23 cellular contexts compared by ENCODE assay signal in genomic region chr1:16066245-16066644, GRCh38. TPM values are rescaled to one million over a fixed set of nuclear protein-coding genes. Genes with fewer than 3 reads are reported as not detected.
A peak's percentile ranks its signal among the peaks of the same experiment; 100 is the strongest.
DNase-seq lines count a peak whose midpoint lies in the region; ATAC-seq, FAIRE-seq and TF ChIP-seq lines count a peak whose summit lies in the region.
"Had no signal": no experiment of that assay in that cellular context is flagged by ENCODE, and none has a peak within 500 bp of the region (broad histone marks: within the 10 kb centered on the region; RNA-seq: fewer than 3 reads in every experiment).

No MANE protein-coding gene starts in this region.

- no peak overlapping the region for H3K4me3 Mint-ChIP-seq in WTC11
- H3K4me3 Mint-ChIP-seq: CD14-positive monocyte, GM23338, HFFc6, IgD-negative memory B cell had no signal

- H3K9me1 ChIP-seq in K562 (ENCODE audit: control insufficient read depth, insufficient read depth, low read length), result no peaks in the 10 kb centered on the region

- in situ Hi-C loops in HepG2 (cut with HindIII; ENCODE audit: extremely low pct_ligation_motif_present, low pct_unique_long_range_greater_than_20kb) (no loop called here), K562 (cut with MboI) (loop anchor here (10.0 kb wide), 1 partner anchor 51 kb away; the partner anchor contains the start of gene HSPB7)

- WGBS in HepG2 (ENCODE audit: low lambda C conversion rate), result 0% methylated on average over 1 of the region's 4 CpGs
- WGBS in right lobe of liver (ENCODE audit: insufficient coverage, low coverage, low lambda C conversion rate, missing lambda C conversion rate), result 64% methylated on average over 1 of the region's 4 CpGs
- 1% methylated on average over 4 of the region's 4 CpGs for WGBS in K562 (ENCODE audit: insufficient coverage, low coverage, missing lambda C conversion rate)

- TF ChIP-seq EP300 in HepG2 (IDR thresholded peaks at IDR 0.05; ENCODE audit: low read depth in 2 of 2, low read length in 2 of 2) (no peak), HepG2 (CRISPR knock-in tag; IDR thresholded peaks at IDR 0.05; ENCODE audit: borderline replicate concordance) (no peak), K562 (IDR thresholded peaks at IDR 0.05; ENCODE audit: low read length) (no peak)

- H3K27ac ChIP-seq in HepG2 (ENCODE audit: extremely low read length, insufficient read depth, low read length) (no peak overlapping the region), right lobe of liver (peak overlapping the region in 1 of 3 donors; percentile 56), K562 (ENCODE audit: extremely low read depth, low read depth, low read length) (no peak overlapping the region), osteoblast (ENCODE audit: low read depth, low read length) (no peak overlapping the region)
- H3K27ac ChIP-seq: 22Rv1, HL-60 had no signal

- H3K27me3 ChIP-seq in HepG2 (ENCODE audit: control insufficient read depth in 1 of 2, insufficient read depth in 2 of 2, low read length in 2 of 2), result peaks cover 7 to 65% of the 10 kb centered on the region in 2 experiments
- no peaks in the 10 kb centered on the region for H3K27me3 ChIP-seq in right lobe of liver
- H3K27me3 ChIP-seq in K562 (ENCODE audit: control insufficient read depth in 2 of 2, insufficient read depth in 2 of 2, low read length in 2 of 2), result peaks cover 17 to 69% of the 10 kb centered on the region in 2 experiments
- H3K27me3 ChIP-seq in osteoblast (ENCODE audit: insufficient read depth, low read length), result peaks cover 2% of the 10 kb centered on the region

- FAIRE-seq in HepG2 (lab: Jason Lieb, UNC) (no peak), K562 (lab: Jason Lieb, UNC) (no peak)
- FAIRE-seq: A549, H54 had no signal

- intact Hi-C loops in HepG2 (cut with micrococcal nuclease; ENCODE audit: unreplicated experiment) (no loop called here), right lobe of liver (cut with DNase I) (loop anchor here in 1 of 2 donors (10.0 kb wide), 1 partner anchor 79 kb away; no protein-coding TSS in a partner anchor), K562 (cut with micrococcal nuclease) (no loop called here)

- H3K36me3 ChIP-seq in HepG2 (replicated peaks in 1 of 2; ENCODE audit: control insufficient read depth in 1 of 2, insufficient read depth in 2 of 2, low read length in 2 of 2), result no peaks in the 10 kb centered on the region
- H3K36me3 ChIP-seq in right lobe of liver, result no peaks in the 10 kb centered on the region
- H3K36me3 ChIP-seq in K562 (ENCODE audit: control insufficient read depth, insufficient read depth, low read length), result no peaks in the 10 kb centered on the region
- no peaks in the 10 kb centered on the region for H3K36me3 ChIP-seq in osteoblast (ENCODE audit: insufficient read depth, low read length)

- BruUV-seq in HepG2 (replicated peaks; lab: Mats Ljungman, UMichigan), result no TSS peak
- no TSS peak for BruUV-seq in K562 (replicated peaks; lab: Mats Ljungman, UMichigan)

- no peaks in the 10 kb centered on the region for H3K79me2 ChIP-seq in HepG2 (ENCODE audit: insufficient read depth, low read length)
- no peaks in the 10 kb centered on the region for H3K79me2 ChIP-seq in K562 (ENCODE audit: control insufficient read depth, insufficient read depth, low read length)
- H3K79me2 ChIP-seq in osteoblast (ENCODE audit: insufficient read depth, low read length), result no peaks in the 10 kb centered on the region

- H3K36me3 Mint-ChIP-seq in WTC11, result no peaks in the 10 kb centered on the region
- H3K36me3 Mint-ChIP-seq: CD14-positive monocyte; CD4-positive, alpha-beta memory T cell had no signal

- H2AFZ ChIP-seq in HepG2 (ENCODE audit: low read length) (no peak overlapping the region), K562 (ENCODE audit: low read depth, low read length) (no peak overlapping the region), osteoblast (ENCODE audit: low read length) (no peak overlapping the region)
- H2AFZ ChIP-seq: GM23338 had no signal

- H4K20me1 ChIP-seq in HepG2 (ENCODE audit: insufficient read depth, low read length) (no peaks in the 10 kb centered on the region), K562 (replicated peaks; ENCODE audit: control insufficient read depth, insufficient read depth, low read length) (peaks cover 10% of the 10 kb centered on the region; the same call in 1 of the 2 replicates), osteoblast (ENCODE audit: insufficient read depth, low read length) (no peaks in the 10 kb centered on the region)

- POLR2A ChIA-PET in HepG2 (lab: Yijun Ruan, JAX) (no interaction called here), K562 (lab: Yijun Ruan, JAX) (no interaction called here), WTC11 (lab: Charles Lee) (no interaction called here)

- TF ChIP-seq RAD21 in HepG2 (CRISPR knock-in tag; IDR thresholded peaks at IDR 0.05) (no peak), K562 (CRISPR knock-in tag; conservative IDR thresholded peaks at IDR 0.05 in 1 of 2, IDR thresholded peaks at IDR 0.05 in 1 of 2) (no peak)

- H3K9me3 Mint-ChIP-seq in WTC11, result no peaks in the 10 kb centered on the region
- H3K9me3 Mint-ChIP-seq: CD14-positive monocyte, GM23338, HFFc6, IgD-negative memory B cell had no signal

- CTCF ChIA-PET in HepG2 (lab: Yijun Ruan, JAX; ENCODE audit: low intra/inter-chr PET ratio, low total read pairs) (no interaction called here), K562 (lab: Yijun Ruan, JAX; ENCODE audit: low intra/inter-chr PET ratio) (no interaction called here), WTC11 (lab: Charles Lee) (interaction anchor here (0.8 to 1.3 kb wide), 2 partner anchors 12 kb away, joined by 3 read pairs; no protein-coding TSS in a partner anchor)

- peaks cover 6% of the 10 kb centered on the region; the same call in 1 of the 2 replicates for H3K27me3 Mint-ChIP-seq in WTC11 (ENCODE audit: low read depth)

- no peak for TF ChIP-seq POLR2A in HepG2 (IDR thresholded peaks at IDR 0.05; ENCODE audit: insufficient read depth in 1 of 2, low read depth in 2 of 2, low read length in 2 of 2)
- TF ChIP-seq POLR2A in right lobe of liver (IDR thresholded peaks at IDR 0.05), result no peak
- TF ChIP-seq POLR2A in K562 (conservative IDR thresholded peaks at IDR 0.05), result no peak

- H3K9me3 ChIP-seq in HepG2 (ENCODE audit: low read length), result no peaks in the 10 kb centered on the region
- H3K9me3 ChIP-seq in right lobe of liver, result no peaks in the 10 kb centered on the region
- no peaks in the 10 kb centered on the region for H3K9me3 ChIP-seq in K562 (replicated peaks; ENCODE audit: control insufficient read depth, insufficient read depth, low read depth, low read length)
- H3K9me3 ChIP-seq in osteoblast (ENCODE audit: low read depth, low read length), result no peaks in the 10 kb centered on the region
- H3K9me3 ChIP-seq: A549 had no signal

- H3K9ac ChIP-seq in HepG2 (ENCODE audit: insufficient read depth, low read depth, low read length), result no peak overlapping the region
- H3K9ac ChIP-seq in K562 (ENCODE audit: insufficient read depth in 1 of 2, low read depth in 2 of 2, low read length in 2 of 2), result 0 out of 4 replicates have a peak overlapping the region, but pooled peaks of 1 of the 2 experiments have one; percentile 22

- H3K4me1 ChIP-seq in HepG2 (ENCODE audit: insufficient read depth, low read length), result peaks cover 40% of the 10 kb centered on the region
- peaks cover 0 to 24% (median 13%) of the 10 kb centered on the region in 4 donors for H3K4me1 ChIP-seq in right lobe of liver
- peaks cover 2 to 19% of the 10 kb centered on the region in 2 experiments; a peak in 3 of 5 replicates for H3K4me1 ChIP-seq in K562 (replicated peaks in 1 of 2; ENCODE audit: control insufficient read depth in 2 of 2, insufficient read depth in 2 of 2, low read length in 2 of 2)
- H3K4me1 ChIP-seq in osteoblast (ENCODE audit: insufficient read depth, low read length), result no peaks in the 10 kb centered on the region

- DNase-seq in HepG2 (ENCODE audit: low spot score) (no peak), right lobe of liver (no peak), K562 (ENCODE audit: extremely low read depth in 1 of 4, low spot score in 3 of 4) (no peak), osteoblast (ENCODE audit: insufficient read length, low spot score, missing footprints) (peak; percentile 35), WTC11 (ENCODE audit: low spot score) (no peak), SIG-M5 (lab: John Stamatoyannopoulos, UW) (no peak), cortex of kidney (lab: John Stamatoyannopoulos, UW) (no peak)
- DNase-seq: AML-193; CD4-positive, alpha-beta memory T cell; DMS153; DMS79; GF-D8; HCEC 1CT; HFFc6 had no signal

- TF ChIP-seq CTCF in HepG2 (CRISPR knock-in tag; IDR thresholded peaks at IDR 0.05) (no peak), right lobe of liver (IDR thresholded peaks at IDR 0.05) (no peak), K562 (IDR thresholded peaks at IDR 0.05 in 2 of 3, conservative IDR thresholded peaks at IDR 0.05 in 1 of 3; ENCODE audit: insufficient read depth in 2 of 3, low read depth in 1 of 3, low read length in 3 of 3) (no peak), osteoblast (IDR thresholded peaks at IDR 0.05; ENCODE audit: extremely low read depth, low read depth, low read length) (no peak), WTC11 (IDR thresholded peaks at IDR 0.05) (no peak)

- ATAC-seq in HepG2, result no peak
- no peak for ATAC-seq in right lobe of liver
- ATAC-seq in K562, result no peak
- ATAC-seq in WTC11, result no peak
- ATAC-seq: A549 had no signal

- H3K4me3 ChIP-seq in HepG2 (replicated peaks in 1 of 3; ENCODE audit: insufficient read depth in 1 of 3, low read depth in 2 of 3, low read length in 3 of 3) (no peak overlapping the region), right lobe of liver (no peak overlapping the region), K562 (no peak overlapping the region), osteoblast (ENCODE audit: insufficient read depth, low read length) (no peak overlapping the region)
- H3K4me3 ChIP-seq: A549, GM23338 had no signal

- H3K27ac Mint-ChIP-seq in WTC11, result no peak overlapping the region
- H3K27ac Mint-ChIP-seq: CD14-positive monocyte; CD4-positive, alpha-beta memory T cell; GM23338; HFFc6; IgD-negative memory B cell had no signal

- H3K4me1 Mint-ChIP-seq in WTC11, result peaks cover 33% of the 10 kb centered on the region
- H3K4me1 Mint-ChIP-seq: CD14-positive monocyte had no signal

- H3K4me2 ChIP-seq in HepG2 (ENCODE audit: low read depth, low read length) (no peak overlapping the region), K562 (ENCODE audit: insufficient read depth, low read length) (no peak overlapping the region), osteoblast (ENCODE audit: insufficient read depth, low read length) (no peak overlapping the region)
- H3K4me2 ChIP-seq: GM23338 had no signal

RNA-seq across cellular contexts. Expression of gene FAM131C, which starts 7.2 kb away (rescaled TPM):
- not detected in 2 replicates for total RNA-seq in HepG2 (2016; rRNA removed; fragmentation: Illumina TruSeq; extraction: Trizol)
- not detected in 2 replicates for total RNA-seq in HepG2 (2016; cell fraction: cytosol; rRNA removed; fragmentation: Illumina TruSeq; extraction: Trizol; ENCODE audit: low read depth)
- not detected in 2 replicates for total RNA-seq in HepG2 (2016; cell fraction: insoluble cytoplasmic fraction; rRNA removed; fragmentation: Illumina TruSeq; extraction: Trizol)
- not detected in 2 replicates for total RNA-seq in HepG2 (2016; cell fraction: membrane; rRNA removed; fragmentation: Illumina TruSeq; extraction: Trizol)
- not detected in 2 replicates for total RNA-seq in HepG2 (2016; cell fraction: nucleus; rRNA removed; fragmentation: Illumina TruSeq; extraction: Trizol)
- 0.07 and 0.10 TPM in 2 replicates for polyA plus RNA-seq in HepG2 (2011; rRNA removed)
- 0.06 and 0.11 TPM in 2 replicates for polyA plus RNA-seq in HepG2 (2011; cell fraction: cytosol; rRNA removed)
- 0.10 and 0.17 TPM in 2 replicates for polyA plus RNA-seq in HepG2 (2011; cell fraction: nucleus; rRNA removed)
- polyA plus RNA-seq in HepG2 (2012), result 0.13 and 0.69 TPM in 2 replicates
- polyA plus RNA-seq in HepG2 (2016; cell fraction: cytosol; fragmentation: Illumina TruSeq; extraction: Trizol; ENCODE audit: low read depth), result not detected in 2 replicates
- not detected in 2 replicates for polyA plus RNA-seq in HepG2 (2016; cell fraction: insoluble cytoplasmic fraction; fragmentation: Illumina TruSeq; extraction: Trizol; ENCODE audit: low read depth)
- polyA plus RNA-seq in HepG2 (2016; cell fraction: membrane; fragmentation: Illumina TruSeq; extraction: Trizol; ENCODE audit: low read depth), result 0.09 TPM in 1 of 2 replicates, not detected in the other
- not detected in 2 replicates for polyA plus RNA-seq in HepG2 (2016; cell fraction: nucleus; fragmentation: Illumina TruSeq; extraction: Trizol; ENCODE audit: insufficient read depth, low read depth)
- 0.22 and 1.1 TPM in 2 replicates for polyA minus RNA-seq in HepG2 (2011; rRNA and poly(A)+ RNA removed; ENCODE audit: low replicate concordance)
- not detected in 2 replicates for polyA minus RNA-seq in HepG2 (2011; cell fraction: cytosol; rRNA and poly(A)+ RNA removed)
- polyA minus RNA-seq in HepG2 (2011; cell fraction: nucleus; rRNA and poly(A)+ RNA removed), result not detected in 2 replicates
- under 1 TPM in 2 of 6 experiments, not detected in 4; 0.19 to 1.00 TPM for total RNA-seq in right lobe of liver
- total RNA-seq in K562 (2011; cell fraction: chromatin; rRNA removed; ENCODE audit: low replicate concordance), result 0.23 TPM in 1 of 2 replicates, not detected in the other
- not detected in 2 replicates for total RNA-seq in K562 (2011; cell fraction: nucleolus; rRNA removed)
- total RNA-seq in K562 (2011; cell fraction: nucleoplasm; rRNA removed), result not detected in 2 replicates
- total RNA-seq in K562 (2014; rRNA removed), result not detected in 2 replicates
- not detected in 2 replicates for total RNA-seq in K562 (2014; rRNA removed; fragmentation: Illumina TruSeq; extraction: Trizol)
- not detected in 2 replicates for total RNA-seq in K562 (2015; rRNA removed; fragmentation: Illumina TruSeq; extraction: Trizol)
- total RNA-seq in K562 (2021), result 0.16 and 0.18 TPM in 2 replicates
- 0.10 and 0.12 TPM in 2 replicates for polyA plus RNA-seq in K562 (2011; rRNA removed)
- 0.18 and 0.64 TPM in 2 replicates for polyA plus RNA-seq in K562 (2011; cell fraction: cytosol; rRNA removed)
- 0.17 and 0.18 TPM in 2 replicates for polyA plus RNA-seq in K562 (2011; cell fraction: nucleus; rRNA removed)
- 0.07 and 0.32 TPM in 2 replicates for polyA plus RNA-seq in K562 (2012)
- polyA plus RNA-seq in K562 (2014; fragmentation: Illumina TruSeq; extraction: Trizol), result 0.11 TPM in 1 of 2 replicates, not detected in the other
- not detected for polyA plus RNA-seq in K562 (2014; fragmentation: Nextera tagmentation; extraction: Ambion mirVana)
- polyA plus RNA-seq in K562 (2014; rRNA removed), result 0.29 TPM in 1 of 2 replicates, not detected in the other
- polyA minus RNA-seq in K562 (2011; rRNA and poly(A)+ RNA removed), result not detected in 2 replicates
- polyA minus RNA-seq in K562 (2011; cell fraction: cytosol; rRNA and poly(A)+ RNA removed), result 0.86 TPM in 1 of 2 replicates, not detected in the other
- polyA minus RNA-seq in K562 (2011; cell fraction: nucleus; rRNA and poly(A)+ RNA removed), result 0.13 TPM in 1 of 2 replicates, not detected in the other
- total RNA-seq in osteoblast, result 0.36 TPM in 1 of 2 replicates, not detected in the other
- total RNA-seq in WTC11 (2021), result 1.4 to 2.0 TPM (median 1.8 TPM) in 3 replicates
- total RNA-seq: CD4-positive, alpha-beta memory T cell had no signal
- polyA plus RNA-seq: CD14-positive monocyte, IgD-negative memory B cell had no signal

RNA-seq across cellular contexts. Expression of gene CLCNKB, which starts 22.7 kb away (rescaled TPM):
- total RNA-seq in HepG2 (2016; rRNA removed; fragmentation: Illumina TruSeq; extraction: Trizol) (not detected in 2 replicates), right lobe of liver (not detected), K562 (2014; rRNA removed) (0.64 and 1.6 TPM in 2 replicates), K562 (2014; rRNA removed; fragmentation: Illumina TruSeq; extraction: Trizol) (0.32 and 0.40 TPM in 2 replicates), K562 (2015; rRNA removed; fragmentation: Illumina TruSeq; extraction: Trizol) (0.19 and 0.29 TPM in 2 replicates), K562 (2021) (1.1 TPM in 2 replicates), osteoblast (0.29 and 0.36 TPM in 2 replicates), WTC11 (2021) (1.8 to 3.1 TPM (median 2.5 TPM) in 3 replicates)
- total RNA-seq in HepG2 (2016; cell fraction: cytosol; rRNA removed; fragmentation: Illumina TruSeq; extraction: Trizol; ENCODE audit: low read depth), result not detected in 2 replicates
- total RNA-seq in HepG2 (2016; cell fraction: insoluble cytoplasmic fraction; rRNA removed; fragmentation: Illumina TruSeq; extraction: Trizol), result not detected in 2 replicates
- not detected in 2 replicates for total RNA-seq in HepG2 (2016; cell fraction: membrane; rRNA removed; fragmentation: Illumina TruSeq; extraction: Trizol)
- not detected in 2 replicates for total RNA-seq in HepG2 (2016; cell fraction: nucleus; rRNA removed; fragmentation: Illumina TruSeq; extraction: Trizol)
- polyA plus RNA-seq in HepG2 (2011; rRNA removed) (0.04 TPM in 1 of 2 replicates, not detected in the other), K562 (2011; rRNA removed) (1.4 and 4.0 TPM in 2 replicates), K562 (2014; fragmentation: Illumina TruSeq; extraction: Trizol) (0.97 and 1.1 TPM in 2 replicates), K562 (2014; fragmentation: Nextera tagmentation; extraction: Ambion mirVana) (under 1 TPM; 0.08 to 0.49 TPM), K562 (2014; rRNA removed) (1.2 and 1.7 TPM in 2 replicates)
- not detected in 2 replicates for polyA plus RNA-seq in HepG2 (2011; cell fraction: cytosol; rRNA removed)
- 0.09 and 0.13 TPM in 2 replicates for polyA plus RNA-seq in HepG2 (2011; cell fraction: nucleus; rRNA removed)
- polyA plus RNA-seq in HepG2 (2012), result 0.08 TPM in 1 of 2 replicates, not detected in the other
- polyA plus RNA-seq in HepG2 (2016; cell fraction: cytosol; fragmentation: Illumina TruSeq; extraction: Trizol; ENCODE audit: low read depth), result not detected in 2 replicates
- not detected in 2 replicates for polyA plus RNA-seq in HepG2 (2016; cell fraction: insoluble cytoplasmic fraction; fragmentation: Illumina TruSeq; extraction: Trizol; ENCODE audit: low read depth)
- not detected in 2 replicates for polyA plus RNA-seq in HepG2 (2016; cell fraction: membrane; fragmentation: Illumina TruSeq; extraction: Trizol; ENCODE audit: low read depth)
- polyA plus RNA-seq in HepG2 (2016; cell fraction: nucleus; fragmentation: Illumina TruSeq; extraction: Trizol; ENCODE audit: insufficient read depth, low read depth), result not detected in 2 replicates
- polyA minus RNA-seq in HepG2 (2011; rRNA and poly(A)+ RNA removed; ENCODE audit: low replicate concordance), result not detected in 2 replicates
- polyA minus RNA-seq in HepG2 (2011; cell fraction: cytosol; rRNA and poly(A)+ RNA removed), result not detected in 2 replicates
- polyA minus RNA-seq in HepG2 (2011; cell fraction: nucleus; rRNA and poly(A)+ RNA removed), result not detected in 2 replicates
- total RNA-seq in K562 (2011; cell fraction: chromatin; rRNA removed; ENCODE audit: low replicate concordance), result 1.2 and 5.1 TPM in 2 replicates
- 3.3 and 5.3 TPM in 2 replicates for total RNA-seq in K562 (2011; cell fraction: nucleolus; rRNA removed)
- total RNA-seq in K562 (2011; cell fraction: nucleoplasm; rRNA removed), result 1.8 and 2.3 TPM in 2 replicates
- polyA plus RNA-seq in K562 (2011; cell fraction: cytosol; rRNA removed), result 3.6 and 5.5 TPM in 2 replicates
- polyA plus RNA-seq in K562 (2011; cell fraction: nucleus; rRNA removed), result 22.9 and 26.0 TPM in 2 replicates
- polyA plus RNA-seq in K562 (2012), result 0.48 and 1.8 TPM in 2 replicates
- polyA minus RNA-seq in K562 (2011; rRNA and poly(A)+ RNA removed), result 0.99 and 1.2 TPM in 2 replicates
- 1.0 TPM in 1 of 2 replicates, not detected in the other for polyA minus RNA-seq in K562 (2011; cell fraction: cytosol; rRNA and poly(A)+ RNA removed)
- 1.5 and 2.3 TPM in 2 replicates for polyA minus RNA-seq in K562 (2011; cell fraction: nucleus; rRNA and poly(A)+ RNA removed)
- total RNA-seq: CD4-positive, alpha-beta memory T cell; HT1080 had no signal
- polyA plus RNA-seq: CD14-positive monocyte; CD4-positive, alpha-beta memory T cell; IgD-negative memory B cell had no signal

RNA-seq across cellular contexts. Expression of gene CLCNKA, which starts 44.4 kb away (rescaled TPM):
- total RNA-seq in HepG2 (2016; rRNA removed; fragmentation: Illumina TruSeq; extraction: Trizol) (not detected in 2 replicates), right lobe of liver (under 1 TPM in 2 of 6 experiments, not detected in 4; 0.43 to 0.47 TPM), K562 (2014; rRNA removed) (0.18 TPM in 1 of 2 replicates, not detected in the other), K562 (2014; rRNA removed; fragmentation: Illumina TruSeq; extraction: Trizol) (not detected in 2 replicates), K562 (2015; rRNA removed; fragmentation: Illumina TruSeq; extraction: Trizol) (not detected in 2 replicates), K562 (2021) (0.07 and 0.18 TPM in 2 replicates), osteoblast (not detected in 2 replicates), WTC11 (2021) (1.5 to 2.7 TPM (median 2.7 TPM) in 3 replicates)
- not detected in 2 replicates for total RNA-seq in HepG2 (2016; cell fraction: cytosol; rRNA removed; fragmentation: Illumina TruSeq; extraction: Trizol; ENCODE audit: low read depth)
- total RNA-seq in HepG2 (2016; cell fraction: insoluble cytoplasmic fraction; rRNA removed; fragmentation: Illumina TruSeq; extraction: Trizol), result not detected in 2 replicates
- not detected in 2 replicates for total RNA-seq in HepG2 (2016; cell fraction: membrane; rRNA removed; fragmentation: Illumina TruSeq; extraction: Trizol)
- total RNA-seq in HepG2 (2016; cell fraction: nucleus; rRNA removed; fragmentation: Illumina TruSeq; extraction: Trizol), result not detected in 2 replicates
- polyA plus RNA-seq in HepG2 (2011; rRNA removed) (0.03 and 0.07 TPM in 2 replicates), K562 (2011; rRNA removed) (0.10 and 0.45 TPM in 2 replicates), K562 (2014; fragmentation: Illumina TruSeq; extraction: Trizol) (0.10 TPM in 1 of 2 replicates, not detected in the other), K562 (2014; fragmentation: Nextera tagmentation; extraction: Ambion mirVana) (under 1 TPM in 1 of 2 experiments, not detected in 1; 0.03 TPM), K562 (2014; rRNA removed) (0.37 TPM in 1 of 2 replicates, not detected in the other)
- polyA plus RNA-seq in HepG2 (2011; cell fraction: cytosol; rRNA removed), result not detected in 2 replicates
- 0.47 and 1.8 TPM in 2 replicates for polyA plus RNA-seq in HepG2 (2011; cell fraction: nucleus; rRNA removed)
- polyA plus RNA-seq in HepG2 (2012), result 0.25 TPM in 1 of 2 replicates, not detected in the other
- polyA plus RNA-seq in HepG2 (2016; cell fraction: cytosol; fragmentation: Illumina TruSeq; extraction: Trizol; ENCODE audit: low read depth), result not detected in 2 replicates
- not detected in 2 replicates for polyA plus RNA-seq in HepG2 (2016; cell fraction: insoluble cytoplasmic fraction; fragmentation: Illumina TruSeq; extraction: Trizol; ENCODE audit: low read depth)
- not detected in 2 replicates for polyA plus RNA-seq in HepG2 (2016; cell fraction: membrane; fragmentation: Illumina TruSeq; extraction: Trizol; ENCODE audit: low read depth)
- polyA plus RNA-seq in HepG2 (2016; cell fraction: nucleus; fragmentation: Illumina TruSeq; extraction: Trizol; ENCODE audit: insufficient read depth, low read depth), result not detected in 2 replicates
- polyA minus RNA-seq in HepG2 (2011; rRNA and poly(A)+ RNA removed; ENCODE audit: low replicate concordance), result 0.88 TPM in 1 of 2 replicates, not detected in the other
- not detected in 2 replicates for polyA minus RNA-seq in HepG2 (2011; cell fraction: cytosol; rRNA and poly(A)+ RNA removed)
- 0.75 and 2.3 TPM in 2 replicates for polyA minus RNA-seq in HepG2 (2011; cell fraction: nucleus; rRNA and poly(A)+ RNA removed)
- total RNA-seq in K562 (2011; cell fraction: chromatin; rRNA removed; ENCODE audit: low replicate concordance), result 0.55 and 2.4 TPM in 2 replicates
- 0.92 and 2.0 TPM in 2 replicates for total RNA-seq in K562 (2011; cell fraction: nucleolus; rRNA removed)
- total RNA-seq in K562 (2011; cell fraction: nucleoplasm; rRNA removed), result 0.76 and 2.0 TPM in 2 replicates
- 0.24 and 1.1 TPM in 2 replicates for polyA plus RNA-seq in K562 (2011; cell fraction: cytosol; rRNA removed)
- 4.6 and 6.0 TPM in 2 replicates for polyA plus RNA-seq in K562 (2011; cell fraction: nucleus; rRNA removed)
- 0.14 and 0.35 TPM in 2 replicates for polyA plus RNA-seq in K562 (2012)
- polyA minus RNA-seq in K562 (2011; rRNA and poly(A)+ RNA removed), result 0.07 TPM in 1 of 2 replicates, not detected in the other
- polyA minus RNA-seq in K562 (2011; cell fraction: cytosol; rRNA and poly(A)+ RNA removed), result not detected in 2 replicates
- 0.56 and 0.94 TPM in 2 replicates for polyA minus RNA-seq in K562 (2011; cell fraction: nucleus; rRNA and poly(A)+ RNA removed)
- total RNA-seq: CD4-positive, alpha-beta memory T cell; Daoy; HFFc6; HT1080 had no signal
- polyA plus RNA-seq: CD14-positive monocyte; CD4-positive, alpha-beta memory T cell; IgD-negative memory B cell had no signal

RNA-seq across cellular contexts. Expression of gene HSPB7, which starts 48.4 kb away (rescaled TPM):
- total RNA-seq in HepG2 (2016; rRNA removed; fragmentation: Illumina TruSeq; extraction: Trizol) (not detected in 2 replicates), right lobe of liver (1 to 10 TPM in 4 of 6 experiments, under 1 TPM in 2; 0.54 to 2.0 (median 1.2) TPM), K562 (2014; rRNA removed) (0.05 TPM in 1 of 2 replicates, not detected in the other), K562 (2014; rRNA removed; fragmentation: Illumina TruSeq; extraction: Trizol) (not detected in 2 replicates), K562 (2015; rRNA removed; fragmentation: Illumina TruSeq; extraction: Trizol) (not detected in 2 replicates), K562 (2021) (0.09 TPM in 1 of 2 replicates, not detected in the other), osteoblast (4.1 and 6.9 TPM in 2 replicates), WTC11 (2021) (0.11 to 0.23 TPM (median 0.21 TPM) in 3 replicates)
- not detected in 2 replicates for total RNA-seq in HepG2 (2016; cell fraction: cytosol; rRNA removed; fragmentation: Illumina TruSeq; extraction: Trizol; ENCODE audit: low read depth)
- total RNA-seq in HepG2 (2016; cell fraction: insoluble cytoplasmic fraction; rRNA removed; fragmentation: Illumina TruSeq; extraction: Trizol), result not detected in 2 replicates
- not detected in 2 replicates for total RNA-seq in HepG2 (2016; cell fraction: membrane; rRNA removed; fragmentation: Illumina TruSeq; extraction: Trizol)
- not detected in 2 replicates for total RNA-seq in HepG2 (2016; cell fraction: nucleus; rRNA removed; fragmentation: Illumina TruSeq; extraction: Trizol)
- polyA plus RNA-seq in HepG2 (2011; rRNA removed) (0.10 and 0.20 TPM in 2 replicates), K562 (2011; rRNA removed) (0.07 and 0.08 TPM in 2 replicates), K562 (2014; fragmentation: Illumina TruSeq; extraction: Trizol) (0.19 TPM in 1 of 2 replicates, not detected in the other), K562 (2014; fragmentation: Nextera tagmentation; extraction: Ambion mirVana) (not detected), K562 (2014; rRNA removed) (not detected in 2 replicates)
- polyA plus RNA-seq in HepG2 (2011; cell fraction: cytosol; rRNA removed), result 0.05 and 0.16 TPM in 2 replicates
- 0.31 and 0.32 TPM in 2 replicates for polyA plus RNA-seq in HepG2 (2011; cell fraction: nucleus; rRNA removed)
- 0.20 TPM in 2 replicates for polyA plus RNA-seq in HepG2 (2012)
- not detected in 2 replicates for polyA plus RNA-seq in HepG2 (2016; cell fraction: cytosol; fragmentation: Illumina TruSeq; extraction: Trizol; ENCODE audit: low read depth)
- polyA plus RNA-seq in HepG2 (2016; cell fraction: insoluble cytoplasmic fraction; fragmentation: Illumina TruSeq; extraction: Trizol; ENCODE audit: low read depth), result not detected in 2 replicates
- not detected in 2 replicates for polyA plus RNA-seq in HepG2 (2016; cell fraction: membrane; fragmentation: Illumina TruSeq; extraction: Trizol; ENCODE audit: low read depth)
- not detected in 2 replicates for polyA plus RNA-seq in HepG2 (2016; cell fraction: nucleus; fragmentation: Illumina TruSeq; extraction: Trizol; ENCODE audit: insufficient read depth, low read depth)
- polyA minus RNA-seq in HepG2 (2011; rRNA and poly(A)+ RNA removed; ENCODE audit: low replicate concordance), result 0.47 TPM in 1 of 2 replicates, not detected in the other
- polyA minus RNA-seq in HepG2 (2011; cell fraction: cytosol; rRNA and poly(A)+ RNA removed), result not detected in 2 replicates
- 0.50 TPM in 1 of 2 replicates, not detected in the other for polyA minus RNA-seq in HepG2 (2011; cell fraction: nucleus; rRNA and poly(A)+ RNA removed)
- total RNA-seq in K562 (2011; cell fraction: chromatin; rRNA removed; ENCODE audit: low replicate concordance), result 0.44 TPM in 1 of 2 replicates, not detected in the other
- not detected in 2 replicates for total RNA-seq in K562 (2011; cell fraction: nucleolus; rRNA removed)
- 0.31 TPM in 1 of 2 replicates, not detected in the other for total RNA-seq in K562 (2011; cell fraction: nucleoplasm; rRNA removed)
- 0.03 and 0.04 TPM in 2 replicates for polyA plus RNA-seq in K562 (2011; cell fraction: cytosol; rRNA removed)
- polyA plus RNA-seq in K562 (2011; cell fraction: nucleus; rRNA removed), result 0.07 and 0.08 TPM in 2 replicates
- polyA plus RNA-seq in K562 (2012), result 0.16 and 0.17 TPM in 2 replicates
- not detected in 2 replicates for polyA minus RNA-seq in K562 (2011; rRNA and poly(A)+ RNA removed)
- polyA minus RNA-seq in K562 (2011; cell fraction: cytosol; rRNA and poly(A)+ RNA removed), result not detected in 2 replicates
- not detected in 2 replicates for polyA minus RNA-seq in K562 (2011; cell fraction: nucleus; rRNA and poly(A)+ RNA removed)
- total RNA-seq: CD4-positive, alpha-beta memory T cell; GM23338; HT1080 had no signal
- polyA plus RNA-seq: A549; CD14-positive monocyte; CD4-positive, alpha-beta memory T cell; IgD-negative memory B cell had no signal

Comparison
In these comparisons a context has a peak if more than half of its experiments do, and no peak if none do; other contexts are left out.
1. Of the 241 proteins assayed by ChIP-seq in both HepG2 and K562: peak only in HepG2: none; only in K562: ZFP36; in both: none; in neither: 240.